Comparison of ENCODE assay signal across 8 cellular contexts in genomic region chr15:88545578-88546247, GRCh38. TPM values are rescaled to one million over a fixed set of nuclear protein-coding genes. Genes with fewer than 3 reads are reported as not detected.
DNase-seq lines count a peak whose midpoint lies in the region; ATAC-seq and TF ChIP-seq lines count a peak whose summit lies in the region.
"Not testable (repeated sequence)": the region's sequence is repeated elsewhere in the genome, so short reads cannot be mapped to it uniquely, and the experiment has no call there.

No MANE protein-coding gene starts in this region.

- peak overlapping the region; percentile 91 for H3K4me3 Mint-ChIP-seq in CD8-positive, alpha-beta T cell
- peak overlapping the region; percentile 91 for H3K4me3 Mint-ChIP-seq in activated CD4-positive, alpha-beta T cell treated with anti-CD3 and anti-CD28 coated beads, Interleukin-2, amount 10 ng/mL, durations not matched to agents 7 days and 5 days
- H3K4me3 Mint-ChIP-seq in progenitor cell of endocrine pancreas (ENCODE audit: low read depth) (peak overlapping the region; percentile 89), type B pancreatic cell (peak overlapping the region; percentile 92)

- TF ChIP-seq POLR2A in breast epithelium (IDR thresholded peaks at IDR 0.05) = not testable (repeated sequence)

- intact Hi-C loops in CD8-positive, alpha-beta T cell (cut with DNase I, micrococcal nuclease) = loop anchor here (1.0 to 10.0 kb wide), 12 partner anchors 62 to 789 kb away; partner anchors contain the start of genes ABHD2 (in 2 of the 2), AEN (in 2 of the 2), FANCI (in 2 of the 2) and MRPL46 (in 2 of the 2)
- intact Hi-C loops in breast epithelium (cut with DNase I; ENCODE audit: low total_unique reads) = not testable (repeated sequence)

- H2AFZ ChIP-seq in Loucy (ENCODE audit: low read length) = peak overlapping the region; percentile 88

- H3K4me1 ChIP-seq in CD8-positive, alpha-beta T cell (ENCODE audit: insufficient read depth, low read length); Loucy (ENCODE audit: insufficient read depth, low read length, poor library complexity, severe bottlenecking); breast epithelium: not testable (repeated sequence)
- peaks cover 1 to 12% of the 10 kb centered on the region in 2 donors for H3K4me1 ChIP-seq in lung (ENCODE audit: control insufficient read depth in 2 of 2, insufficient read depth in 2 of 2, low read length in 2 of 2)

- H3K4me1 Mint-ChIP-seq in CD8-positive, alpha-beta T cell (ENCODE audit: low read depth) = peaks cover 18% of the 10 kb centered on the region
- H3K4me1 Mint-ChIP-seq in activated CD4-positive, alpha-beta T cell treated with anti-CD3 and anti-CD28 coated beads, Interleukin-2, amount 10 ng/mL, durations not matched to agents 7 days and 5 days = peaks cover 20% of the 10 kb centered on the region
- peaks cover 21% of the 10 kb centered on the region for H3K4me1 Mint-ChIP-seq in progenitor cell of endocrine pancreas (ENCODE audit: low read depth)
- H3K4me1 Mint-ChIP-seq in type B pancreatic cell (ENCODE audit: unreplicated experiment) = peaks cover 12% of the 10 kb centered on the region

- H3K27me3 Mint-ChIP-seq in CD8-positive, alpha-beta T cell (ENCODE audit: low read depth); activated CD4-positive, alpha-beta T cell treated with anti-CD3 and anti-CD28 coated beads, Interleukin-2, amount 10 ng/mL, durations not matched to agents 7 days and 5 days; progenitor cell of endocrine pancreas; type B pancreatic cell: not testable (repeated sequence)

- CTCF ChIA-PET in CD8-positive, alpha-beta T cell (lab: Charles Lee); activated CD4-positive, alpha-beta T cell treated with anti-CD3 and anti-CD28 coated beads, Interleukin-2, amount 10 ng/mL, durations not matched to agents 7 days and 5 days (lab: Charles Lee): not testable (repeated sequence)

- H3K36me3 ChIP-seq in CD8-positive, alpha-beta T cell (ENCODE audit: insufficient read depth, low read length); Loucy (ENCODE audit: insufficient read depth, low read length); breast epithelium; lung (ENCODE audit: control insufficient read depth in 2 of 2, insufficient read depth in 2 of 2, low read length in 2 of 2): not testable (repeated sequence)

- TF ChIP-seq CTCF in CD8-positive, alpha-beta T cell (IDR thresholded peaks at IDR 0.05); Loucy (conservative IDR thresholded peaks at IDR 0.05; ENCODE audit: low read length); breast epithelium (IDR thresholded peaks at IDR 0.05); fibroblast of the aortic adventitia (IDR thresholded peaks at IDR 0.05; ENCODE audit: insufficient read depth, low read length); lung (IDR thresholded peaks at IDR 0.05; ENCODE audit: control extremely low read depth, extremely low read depth); progenitor cell of endocrine pancreas (IDR thresholded peaks at IDR 0.05; ENCODE audit: unreplicated experiment); type B pancreatic cell (conservative IDR thresholded peaks at IDR 0.05): not testable (repeated sequence)

- H3K79me2 ChIP-seq in Loucy (ENCODE audit: insufficient read depth, low read length) = not testable (repeated sequence)

- H3K36me3 Mint-ChIP-seq in CD8-positive, alpha-beta T cell; activated CD4-positive, alpha-beta T cell treated with anti-CD3 and anti-CD28 coated beads, Interleukin-2, amount 10 ng/mL, durations not matched to agents 7 days and 5 days (ENCODE audit: low read depth); progenitor cell of endocrine pancreas (ENCODE audit: insufficient read depth); type B pancreatic cell: not testable (repeated sequence)

- H3K4me2 ChIP-seq in Loucy (ENCODE audit: low read depth, low read length, poor library complexity, severe bottlenecking) = peak overlapping the region; percentile 83

- peak overlapping the region; percentile 96 for H3K27ac Mint-ChIP-seq in CD8-positive, alpha-beta T cell
- H3K27ac Mint-ChIP-seq in activated CD4-positive, alpha-beta T cell treated with anti-CD3 and anti-CD28 coated beads, Interleukin-2, amount 10 ng/mL, durations not matched to agents 7 days and 5 days = peak overlapping the region; percentile 96
- H3K27ac Mint-ChIP-seq in progenitor cell of endocrine pancreas = peak overlapping the region; percentile 96
- peak overlapping the region; percentile 92 for H3K27ac Mint-ChIP-seq in type B pancreatic cell

- H3K9me2 ChIP-seq in Loucy (replicated peaks; ENCODE audit: low read depth, low read length) = not testable (repeated sequence)

- H3K4me3 ChIP-seq in CD8-positive, alpha-beta T cell (ENCODE audit: low read depth, low read length) = peak overlapping the region; percentile 62
- H3K4me3 ChIP-seq in Loucy (ENCODE audit: low read length, poor library complexity, severe bottlenecking) (peak overlapping the region; percentile 84), breast epithelium (peak overlapping the region; percentile 63 to 78 (median 76)), fibroblast of the aortic adventitia (ENCODE audit: low read depth, low read length) (peak overlapping the region; percentile 72), lung (peak overlapping the region; percentile 82)

- 5 to 10% methylated on average over 7 of the region's 8 CpGs for WGBS in lung, 2 donors

- H3K27ac ChIP-seq in CD8-positive, alpha-beta T cell (ENCODE audit: low read depth, low read length) = peak overlapping the region; percentile 72
- peak overlapping the region; percentile 83 to 95 for H3K27ac ChIP-seq in breast epithelium
- H3K27ac ChIP-seq in lung (ENCODE audit: low read depth in 1 of 2, low read length in 1 of 2) = peak overlapping the region; percentile 79 to 91

- not testable (repeated sequence) for H3K9me3 ChIP-seq in CD8-positive, alpha-beta T cell (ENCODE audit: low read length); Loucy (ENCODE audit: insufficient read depth, low read depth, low read length); breast epithelium; lung (ENCODE audit: control insufficient read depth in 2 of 2, insufficient read depth in 1 of 2, low read length in 1 of 2)

- ATAC-seq in CD8-positive, alpha-beta T cell; lung (ENCODE audit: insufficient read depth, low FRiP score): not testable (repeated sequence)

- peak overlapping the region; percentile 57 for H3K9ac ChIP-seq in Loucy (ENCODE audit: low read depth, low read length, poor library complexity, severe bottlenecking)

- not testable (repeated sequence) for H3K9me3 Mint-ChIP-seq in CD8-positive, alpha-beta T cell; activated CD4-positive, alpha-beta T cell treated with anti-CD3 and anti-CD28 coated beads, Interleukin-2, amount 10 ng/mL, durations not matched to agents 7 days and 5 days; progenitor cell of endocrine pancreas (ENCODE audit: low read depth); type B pancreatic cell

- POLR2A ChIA-PET in CD8-positive, alpha-beta T cell (lab: Charles Lee); activated CD4-positive, alpha-beta T cell treated with anti-CD3 and anti-CD28 coated beads, Interleukin-2, amount 10 ng/mL, durations not matched to agents 7 days and 5 days (lab: Charles Lee): not testable (repeated sequence)

- not testable (repeated sequence) for H3F3A ChIP-seq in Loucy (ENCODE audit: low read depth)

- not testable (repeated sequence) for H3K27me3 ChIP-seq in CD8-positive, alpha-beta T cell (ENCODE audit: insufficient read depth, low read length); breast epithelium; lung (ENCODE audit: control insufficient read depth, insufficient read depth)
- peaks cover 51% of the 10 kb centered on the region for H3K27me3 ChIP-seq in Loucy (ENCODE audit: insufficient read depth, low read length, poor library complexity, severe bottlenecking)

- H4K20me1 ChIP-seq in Loucy (ENCODE audit: insufficient read depth, low read length, poor library complexity, severe bottlenecking) = not testable (repeated sequence)

- DNase-seq in CD8-positive, alpha-beta T cell; activated CD4-positive, alpha-beta T cell treated with anti-CD3 and anti-CD28 coated beads, Interleukin-2, amount 10 ng/mL, durations not matched to agents 7 days and 5 days; breast epithelium (ENCODE audit: low spot score in 2 of 2); fibroblast of the aortic adventitia (ENCODE audit: low read depth); lung (ENCODE audit: low spot score); progenitor cell of endocrine pancreas (ENCODE audit: low spot score, unreplicated experiment); type B pancreatic cell (ENCODE audit: extremely low spot score, unreplicated experiment): not testable (repeated sequence)

RNA-seq across cellular contexts. Expression of gene DET1, which starts 0.8 kb away (rescaled TPM):
- 1 to 10 TPM; 1.4 to 2.0 TPM for total RNA-seq in CD8-positive, alpha-beta T cell
- 1 to 10 TPM; 4.9 to 5.0 TPM for total RNA-seq in activated CD4-positive, alpha-beta T cell treated with anti-CD3 and anti-CD28 coated beads, Interleukin-2, amount 10 ng/mL, durations not matched to agents 7 days and 5 days
- total RNA-seq in breast epithelium (10 to 100 TPM in 2 of 3 donors, 1 to 10 TPM in 1; 7.2 to 19.6 (median 12.1) TPM), fibroblast of the aortic adventitia (ENCODE audit: low replicate concordance) (6.1 and 11.5 TPM in 2 replicates), lung (10 to 100 TPM in 1 of 2 donors, 1 to 10 TPM in 1; 5.8 to 13.7 TPM), progenitor cell of endocrine pancreas (11.7 and 11.8 TPM in 2 replicates), type B pancreatic cell (ENCODE audit: low replicate concordance) (4.4 and 10.7 TPM in 2 replicates)
- polyA plus RNA-seq in lung = 1 to 10 TPM; 2.9 to 3.1 TPM
